In the genomic region with DNA sequence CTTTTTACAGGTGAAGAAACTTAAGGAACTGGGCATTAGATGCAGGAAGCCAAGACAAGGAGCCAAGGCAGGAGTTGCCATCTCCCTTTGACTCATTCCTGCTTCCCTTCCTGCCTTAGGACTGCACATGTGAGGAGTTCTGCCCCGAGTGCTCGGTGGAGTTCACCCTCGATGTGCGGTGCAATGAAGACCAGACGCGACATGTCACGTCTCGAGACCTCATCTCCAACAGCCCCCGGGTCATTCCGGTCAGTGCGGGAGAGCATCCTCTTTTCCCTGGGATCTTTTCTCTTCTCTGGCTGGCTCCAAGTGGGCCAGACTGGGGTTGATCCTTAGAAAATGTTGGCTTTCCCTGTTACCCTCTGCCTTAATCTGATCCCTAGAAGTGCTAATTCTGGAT, we compare ENCODE assay signal across 17 cellular contexts. TPM values are rescaled to one million over a fixed set of nuclear protein-coding genes. Genes with fewer than 3 reads are reported as not detected.
DNase-seq lines count a peak whose midpoint lies in the region; ATAC-seq and TF ChIP-seq lines count a peak whose summit lies in the region.
"Had no signal": no experiment of that assay in that cellular context is flagged by ENCODE, and none has a peak within 500 bp of the region (broad histone marks: within the 10 kb centered on the region; RNA-seq: fewer than 3 reads in every experiment).

No MANE protein-coding gene starts in this region.

- no peak overlapping the region for H4K91ac ChIP-seq in neuronal stem cell (ENCODE audit: low read depth, low read length, poor library complexity)

- no peak overlapping the region for H3K14ac ChIP-seq in neuronal stem cell (ENCODE audit: low read length)

- H3K4me1 ChIP-seq in cardiac muscle cell (ENCODE audit: low read depth) (peaks cover 16% of the 10 kb centered on the region), neuronal stem cell (ENCODE audit: control insufficient read depth in 2 of 2, insufficient read depth in 1 of 2, low read depth in 1 of 2, low read length in 2 of 2) (no peaks in the 10 kb centered on the region), testis (peaks cover 8% of the 10 kb centered on the region), HAP-1 (no peaks in the 10 kb centered on the region)

- no CpG with 5 or more reads among the region's 11 CpGs for WGBS in neuronal stem cell (ENCODE audit: extremely low coverage in 2 of 2, insufficient read length in 2 of 2, insufficient replicate concordance in 1 of 2), 2 donors
- 74 to 85% methylated on average over 11 of the region's 11 CpGs for WGBS in testis, 2 donors

- no peak for TF ChIP-seq POLR2A in testis (IDR thresholded peaks at IDR 0.05)

- H3K79me1 ChIP-seq in neuronal stem cell (ENCODE audit: low read depth, low read length), result no peaks in the 10 kb centered on the region

- H3K27ac ChIP-seq in cardiac muscle cell, result peak overlapping the region; percentile 95
- no peak overlapping the region for H3K27ac ChIP-seq in coronary artery
- no peak overlapping the region for H3K27ac ChIP-seq in neuronal stem cell (replicated peaks; ENCODE audit: low read length)
- H3K27ac ChIP-seq in testis, result no peak overlapping the region
- H3K27ac ChIP-seq: C4-2B had no signal

- H3K4me3 ChIP-seq in cardiac muscle cell (no peak overlapping the region), coronary artery (no peak overlapping the region), neuronal stem cell (ENCODE audit: low read length in 2 of 2) (no peak overlapping the region), testis (no peak overlapping the region), HAP-1 (no peak overlapping the region)
- H3K4me3 ChIP-seq: GM12878 had no signal

- H2BK12ac ChIP-seq in neuronal stem cell (ENCODE audit: low read length), result no peak overlapping the region

- DNase-seq in cardiac muscle cell (ENCODE audit: low read depth in 1 of 2, low spot score in 1 of 2), result no peak
- DNase-seq in Right ventricle myocardium inferior (ENCODE audit: missing footprints), result no peak
- peak; percentile 58 for DNase-seq in coronary artery (ENCODE audit: low spot score)
- DNase-seq in neuronal stem cell (ENCODE audit: low spot score), result no peak
- peak; percentile 3 for DNase-seq in testis
- DNase-seq in HAP-1 (ENCODE audit: low spot score in 2 of 2), result no peak
- no peak for DNase-seq in stimulated activated CD4-positive, alpha-beta T cell treated with anti-CD3 and anti-CD28 coated beads, Interleukin-12 subunit alpha, Interleukin-12 subunit beta, amount 100 ng/mL, for 4 hours
- DNase-seq: BE2C; CD4-positive, alpha-beta memory T cell; DMS79; GOT3; HCEC 1CT; HFFc6 had no signal

- H2BK15ac ChIP-seq in neuronal stem cell (ENCODE audit: low read length), result no peak overlapping the region

- TF ChIP-seq CTCF in cardiac muscle cell (IDR thresholded peaks at IDR 0.05; ENCODE audit: low read depth, low read length) (no peak), coronary artery (IDR thresholded peaks at IDR 0.05) (no peak), testis (IDR thresholded peaks at IDR 0.05) (no peak)

- H3K18ac ChIP-seq in neuronal stem cell (ENCODE audit: low read length), result no peak overlapping the region

- no peak overlapping the region for H2AFZ ChIP-seq in neuronal stem cell (ENCODE audit: low read length)

- H3K4ac ChIP-seq in neuronal stem cell (ENCODE audit: low read length), result no peak overlapping the region

- intact Hi-C loops in Right ventricle myocardium inferior (cut with DNase I) (no loop called here), testis (cut with DNase I; ENCODE audit: low total_unique reads) (no loop called here)

- no peak overlapping the region for H2BK5ac ChIP-seq in neuronal stem cell (ENCODE audit: low read length)

- no peak overlapping the region for H2AK5ac ChIP-seq in neuronal stem cell (ENCODE audit: low read depth, low read length)

- H2BK120ac ChIP-seq in neuronal stem cell (ENCODE audit: low read depth, low read length), result no peak overlapping the region

- H3K9me3 ChIP-seq in cardiac muscle cell (ENCODE audit: low read depth), result no peaks in the 10 kb centered on the region
- no peaks in the 10 kb centered on the region for H3K9me3 ChIP-seq in neuronal stem cell (replicated peaks in 1 of 2; ENCODE audit: control insufficient read depth in 2 of 2, insufficient read depth in 1 of 2, low read depth in 1 of 2, low read length in 2 of 2)
- no peaks in the 10 kb centered on the region for H3K9me3 ChIP-seq in testis
- H3K9me3 ChIP-seq in HAP-1, result no peaks in the 10 kb centered on the region
- H3K9me3 ChIP-seq: BE2C had no signal

- no peak overlapping the region for H3K23ac ChIP-seq in neuronal stem cell (ENCODE audit: low read depth, low read length, poor library complexity)

- H3K27me3 ChIP-seq in cardiac muscle cell (no peaks in the 10 kb centered on the region), neuronal stem cell (ENCODE audit: control insufficient read depth in 3 of 3, insufficient read depth in 3 of 3, low read depth in 1 of 3, low read length in 3 of 3) (no peaks in the 10 kb centered on the region), testis (no peaks in the 10 kb centered on the region), HAP-1 (ENCODE audit: low read depth) (no peaks in the 10 kb centered on the region)
- H3K27me3 ChIP-seq: BE2C had no signal

- H4K8ac ChIP-seq in neuronal stem cell (ENCODE audit: low read depth, low read length), result no peak overlapping the region

- H3K4me2 ChIP-seq in neuronal stem cell (ENCODE audit: insufficient read depth, low read length, poor library complexity, severe bottlenecking), result no peak overlapping the region

- in situ Hi-C loops in HAP-1 (cut with MboI; ENCODE audit: low sequenced_read_pairs), result no loop called here

- no peak for ATAC-seq in Right ventricle myocardium inferior
- no peak for ATAC-seq in GM21576 (IDR thresholded peaks at IDR 0.05; ENCODE audit: unreplicated experiment)
- ATAC-seq: GM12878, HepG2 had no signal

- peak overlapping the region; percentile 25 for H3K9ac ChIP-seq in neuronal stem cell (ENCODE audit: low read depth, low read length, poor library complexity)

- H3K36me3 ChIP-seq in cardiac muscle cell, result peaks cover 89% of the 10 kb centered on the region
- peaks cover 61 to 97% of the 10 kb centered on the region in 2 donors for H3K36me3 ChIP-seq in neuronal stem cell (replicated peaks in 1 of 2; ENCODE audit: control insufficient read depth in 2 of 2, insufficient read depth in 2 of 2, low read length in 2 of 2)
- H3K36me3 ChIP-seq in testis (ENCODE audit: low read depth, missing control alignments), result no peaks in the 10 kb centered on the region
- peaks cover 69% of the 10 kb centered on the region for H3K36me3 ChIP-seq in HAP-1 (replicated peaks)

RNA-seq across cellular contexts. Expression of gene POLR2C, which starts 6.6 kb away (rescaled TPM):
- total RNA-seq in cardiac muscle cell (126 and 164 TPM in 2 replicates), Right ventricle myocardium inferior (37.1 TPM), testis (100 to 1,000 TPM in 1 of 2 donors, 10 to 100 TPM in 1; 88.7 to 102 TPM)
- polyA plus RNA-seq in cardiac muscle cell (80.0 and 83.5 TPM in 2 replicates), testis (ENCODE audit: insufficient read depth, low read depth, low replicate concordance) (65.0 TPM)
- polyA plus RNA-seq in neuronal stem cell (2013, experiment 1 of 2), result 50.6 TPM
- 49.2 TPM for polyA plus RNA-seq in neuronal stem cell (2013, experiment 2 of 2)

RNA-seq across cellular contexts. Expression of gene DOK4, which starts 17.2 kb away (rescaled TPM):
- total RNA-seq in cardiac muscle cell (1,502 and 2,409 TPM in 2 replicates), Right ventricle myocardium inferior (8.4 TPM), testis (10 to 100 TPM; 25.3 to 32.9 TPM)
- polyA plus RNA-seq in cardiac muscle cell (1,563 and 2,826 TPM in 2 replicates), testis (ENCODE audit: insufficient read depth, low read depth, low replicate concordance) (15.5 TPM)
- 17.3 TPM for polyA plus RNA-seq in neuronal stem cell (2013, experiment 1 of 2)
- 15.7 TPM for polyA plus RNA-seq in neuronal stem cell (2013, experiment 2 of 2)

RNA-seq across cellular contexts. Expression of gene COQ9, which starts 21.8 kb away (rescaled TPM):
- 111 and 115 TPM in 2 replicates for total RNA-seq in cardiac muscle cell
- polyA plus RNA-seq in cardiac muscle cell, result 147 and 152 TPM in 2 replicates
- total RNA-seq in Right ventricle myocardium inferior, result 215 TPM
- polyA plus RNA-seq in neuronal stem cell (2013, experiment 1 of 2), result 14.7 TPM
- polyA plus RNA-seq in neuronal stem cell (2013, experiment 2 of 2), result 14.9 TPM
- 10 to 100 TPM; 74.1 to 77.1 TPM for total RNA-seq in testis
- 93.5 TPM for polyA plus RNA-seq in testis (ENCODE audit: insufficient read depth, low read depth, low replicate concordance)

RNA-seq across cellular contexts. Expression of gene CIAPIN1, which starts 21.9 kb away (rescaled TPM):
- total RNA-seq in cardiac muscle cell (65.5 and 74.2 TPM in 2 replicates), Right ventricle myocardium inferior (43.7 TPM), testis (10 to 100 TPM; 74.9 to 77.1 TPM)
- polyA plus RNA-seq in cardiac muscle cell (139 and 156 TPM in 2 replicates), testis (ENCODE audit: insufficient read depth, low read depth, low replicate concordance) (205 TPM)
- polyA plus RNA-seq in neuronal stem cell (2013, experiment 1 of 2), result 48.4 TPM
- 48.9 TPM for polyA plus RNA-seq in neuronal stem cell (2013, experiment 2 of 2)

Comparison
In these comparisons a context has a peak if more than half of its experiments do, and no peak if none do; other contexts are left out.
1. RNA of gene DOK4, which starts 17.2 kb away (total RNA-seq): 1,502 to 2,409 TPM in cardiac muscle cell; 25.3 to 32.9 TPM in testis and 8.4 TPM in Right ventricle myocardium inferior (single experiment); every median in the first group is over 10 times any median in the second.
2. DNase-seq: peak in coronary artery (single experiment) and testis (single experiment); none in cardiac muscle cell (0 of 2), Right ventricle myocardium inferior (single experiment), neuronal stem cell (single experiment), HAP-1 (0 of 2) and stimulated activated CD4-positive, alpha-beta T cell treated with anti-CD3 and anti-CD28 coated beads, Interleukin-12 subunit alpha, Interleukin-12 subunit beta, amount 100 ng/mL, for 4 hours (single experiment).